30 cellular contexts compared by ENCODE assay signal in genomic region chr3:11726146-11726545, GRCh38.
"Had no signal": no experiment of that assay in that cellular context is flagged by ENCODE, and none has a peak within 500 bp of the region (broad histone marks: within the 10 kb centered on the region; RNA-seq: fewer than 3 reads in every experiment).

No MANE protein-coding gene starts in this region.

- H3K4me3 Mint-ChIP-seq: mesothelial cell of epicardium, nephron, neural progenitor cell had no signal

- H3K27ac Mint-ChIP-seq: mesothelial cell of epicardium, naive B cell, nephron, neural progenitor cell had no signal

- H3K36me3 ChIP-seq: esophagus squamous epithelium, neural progenitor cell, prostate gland, right atrium auricular region, stomach, tibial artery, upper lobe of left lung had no signal

- H3K36me3 Mint-ChIP-seq: memory B cell; mesothelial cell of epicardium; neural progenitor cell; stimulated activated effector memory CD8-positive, alpha-beta T cell treated with anti-CD3 and anti-CD28 coated beads, Interleukin-12 subunit alpha, Interleukin-12 subunit beta, amount 100 ng/mL, for 72 hours had no signal

- FAIRE-seq: kidney, urothelium cell line had no signal

- ATAC-seq: effector memory CD8-positive, alpha-beta T cell; left lobe of liver; mucosa of descending colon; sciatic nerve; stimulated activated effector memory CD8-positive, alpha-beta T cell treated with anti-CD3 and anti-CD28 coated beads, Interleukin-12 subunit alpha, Interleukin-12 subunit beta, amount 100 ng/mL, for 72 hours had no signal

- H3K4me3 ChIP-seq: esophagus squamous epithelium, lung, mucosa of descending colon, neural progenitor cell, prostate gland, right atrium auricular region, stomach, testis, tibial artery, upper lobe of left lung had no signal

- DNase-seq: cerebellar nuclear complex; cortex of kidney; effector memory CD8-positive, alpha-beta T cell; esophagus squamous epithelium; foreskin melanocyte; glutamatergic neuron; hypothalamus; kidney; mucosa of descending colon; naive B cell; stimulated activated CD4-positive, alpha-beta T cell treated with anti-CD3 and anti-CD28 coated beads, Interleukin-2, amount 100 ng/mL, for 24 hours; stimulated activated CD4-positive, alpha-beta T cell treated with anti-CD3 and anti-CD28 coated beads, Interleukin-4, amount 100 ng/mL, for 24 hours; stimulated activated naive CD4-positive, alpha-beta T cell treated with Interleukin-2 at 50 U/mL for 16 hours; stomach; testis; tibial artery; upper lobe of left lung had no signal

- H3K79me2 ChIP-seq: parathyroid adenoma had no signal

- H3K4me2 ChIP-seq: neural progenitor cell had no signal

- H3K27ac ChIP-seq: epithelial cell of prostate, esophagus squamous epithelium, neural progenitor cell, parathyroid adenoma, prostate gland, right atrium auricular region, stomach, testis, tibial artery, upper lobe of left lung had no signal

- H3K4me1 ChIP-seq: prostate gland, testis had no signal

- H3K9me3 ChIP-seq: esophagus squamous epithelium, mucosa of descending colon, prostate gland, right atrium auricular region, stomach, testis, tibial artery, upper lobe of left lung had no signal

- H3K9me3 Mint-ChIP-seq: effector memory CD8-positive, alpha-beta T cell; mesothelial cell of epicardium; nephron; neural progenitor cell; stimulated activated effector memory CD8-positive, alpha-beta T cell treated with anti-CD3 and anti-CD28 coated beads, Interleukin-12 subunit alpha, Interleukin-12 subunit beta, amount 100 ng/mL, for 72 hours had no signal

- H3K9ac ChIP-seq: neural progenitor cell, parathyroid adenoma had no signal

- H3K27me3 ChIP-seq: esophagus squamous epithelium, right atrium auricular region, stomach, testis, tibial artery, upper lobe of left lung had no signal
